ENCODE assay signal across 1 cellular context in genomic region chr17:41530062-41531048, GRCh38.
TF ChIP-seq lines count a peak whose summit lies in the region.

No MANE protein-coding gene starts in this region.

TF ChIP-seq in K562, 482 proteins besides CTCF, POLR2A, EP300 and RAD21 (continued from another document and continues in another):
- no peak for TF ChIP-seq RERE (CRISPR knock-in tag; IDR thresholded peaks at IDR 0.05; ENCODE audit: borderline replicate concordance)
- peak; percentile 91 for TF ChIP-seq CTBP1 (IDR thresholded peaks at IDR 0.05; ENCODE audit: borderline replicate concordance)
- TF ChIP-seq SLC30A9 (CRISPR knock-in tag; IDR thresholded peaks at IDR 0.05) = no peak
- TF ChIP-seq ZNF224 (CRISPR knock-in tag; IDR thresholded peaks at IDR 0.05) = no peak
- TF ChIP-seq ZNF668 (CRISPR knock-in tag; IDR thresholded peaks at IDR 0.05) = no peak
- TF ChIP-seq ZNF174 (CRISPR knock-in tag; IDR thresholded peaks at IDR 0.05) = no peak
- TF ChIP-seq BRCA1 (IDR thresholded peaks at IDR 0.05) = no peak
- TF ChIP-seq BRCA1 (CRISPR knock-in tag; IDR thresholded peaks at IDR 0.05) = no peak
- TF ChIP-seq ESRRB (CRISPR knock-in tag; IDR thresholded peaks at IDR 0.05; ENCODE audit: borderline replicate concordance) = no peak
- no peak for TF ChIP-seq ZKSCAN1 (IDR thresholded peaks at IDR 0.05; ENCODE audit: low read depth, low read length)
- no peak for TF ChIP-seq MXD1 (CRISPR knock-in tag; IDR thresholded peaks at IDR 0.05; ENCODE audit: borderline replicate concordance, poor library complexity, severe bottlenecking)
- TF ChIP-seq TSC22D4 (tag; IDR thresholded peaks at IDR 0.05) = no peak
- TF ChIP-seq NFYB (IDR thresholded peaks at IDR 0.05; ENCODE audit: extremely low read depth, insufficient read length) = peak; percentile 21
- peak; percentile 68 for TF ChIP-seq TBP (optimal IDR thresholded peaks at IDR 0.05; ENCODE audit: low read depth, low read length)
- 0 out of 2 replicates have a peak, but pooled peaks have one; percentile 30 for TF ChIP-seq ZNF354B (CRISPR knock-in tag; IDR thresholded peaks at IDR 0.05)
- TF ChIP-seq BDP1 (IDR thresholded peaks at IDR 0.05; ENCODE audit: insufficient read depth, insufficient read length) = no peak
- no peak for TF ChIP-seq NELFE (IDR thresholded peaks at IDR 0.05; ENCODE audit: insufficient read depth, insufficient read length)
- TF ChIP-seq CBX3 (IDR thresholded peaks at IDR 0.05; ENCODE audit: borderline replicate concordance in 1 of 2, low read length in 2 of 2) = no peak
- TF ChIP-seq CHD2 (IDR thresholded peaks at IDR 0.05; ENCODE audit: low read depth, low read length) = no peak
- peak; percentile 85 for TF ChIP-seq SOX6 (IDR thresholded peaks at IDR 0.05)
- no peak; the same call in 1 of the 2 replicates for TF ChIP-seq KLF16 (IDR thresholded peaks at IDR 0.05)
- TF ChIP-seq ZNF140 (CRISPR knock-in tag; IDR thresholded peaks at IDR 0.05) = no peak
- no peak for TF ChIP-seq ZNF384 (IDR thresholded peaks at IDR 0.05; ENCODE audit: low read depth, low read length)
- TF ChIP-seq ETS2 (tag; IDR thresholded peaks at IDR 0.05; ENCODE audit: borderline replicate concordance, poor library complexity, severe bottlenecking) = no peak
- TF ChIP-seq NUFIP1 (IDR thresholded peaks at IDR 0.05; ENCODE audit: partially characterized antibody) = no peak
- no peak for TF ChIP-seq ZNF398 (CRISPR knock-in tag; IDR thresholded peaks at IDR 0.05)
- peak; percentile 96 for TF ChIP-seq NEUROD1 (IDR thresholded peaks at IDR 0.05; ENCODE audit: borderline replicate concordance, low read depth, low read length, partially characterized antibody)
- no peak for TF ChIP-seq ZBTB43 (CRISPR knock-in tag; IDR thresholded peaks at IDR 0.05)
- TF ChIP-seq PHB2 (IDR thresholded peaks at IDR 0.05; ENCODE audit: low read depth) = no peak
- TF ChIP-seq PATZ1 (CRISPR knock-in tag; IDR thresholded peaks at IDR 0.05; ENCODE audit: borderline replicate concordance) = 0 out of 2 replicates have a peak, but pooled peaks have one; percentile 55
- no peak for TF ChIP-seq ZNF586 (CRISPR knock-in tag; conservative IDR thresholded peaks at IDR 0.05)
- TF ChIP-seq RREB1 (CRISPR knock-in tag; IDR thresholded peaks at IDR 0.05) = no peak; the same call in none of the 2 replicates
- no peak for TF ChIP-seq SMAD2 (IDR thresholded peaks at IDR 0.05; ENCODE audit: low read depth, low read length)
- peak; percentile 63; the same call in 1 of the 2 replicates for TF ChIP-seq BHLHE40 (IDR thresholded peaks at IDR 0.05; ENCODE audit: low read length)
- TF ChIP-seq ERF (CRISPR knock-in tag; IDR thresholded peaks at IDR 0.05) = no peak
- TF ChIP-seq ZNF780A (CRISPR knock-in tag; IDR thresholded peaks at IDR 0.05) = no peak
- TF ChIP-seq ZNF76 (CRISPR knock-in tag; IDR thresholded peaks at IDR 0.05; ENCODE audit: borderline replicate concordance) = 0 out of 2 replicates have a peak, but pooled peaks have one; percentile 63
- TF ChIP-seq THRB (CRISPR knock-in tag; conservative IDR thresholded peaks at IDR 0.05) = no peak
- peak; percentile 39 for TF ChIP-seq NFRKB (IDR thresholded peaks at IDR 0.05; ENCODE audit: low read depth)
- TF ChIP-seq ZNF277 (CRISPR knock-in tag; IDR thresholded peaks at IDR 0.05; ENCODE audit: borderline replicate concordance) = no peak
- TF ChIP-seq MTA1 (IDR thresholded peaks at IDR 0.05; ENCODE audit: borderline replicate concordance) = peak; percentile 73; the same call in 1 of the 2 replicates
- TF ChIP-seq SMC3 (conservative IDR thresholded peaks at IDR 0.05; ENCODE audit: insufficient read depth, low read depth, low read length) = no peak
- TF ChIP-seq HSF4 (CRISPR knock-in tag; IDR thresholded peaks at IDR 0.05; ENCODE audit: borderline replicate concordance) = no peak
- no peak for TF ChIP-seq PHB (CRISPR knock-in tag; IDR thresholded peaks at IDR 0.05)
- TF ChIP-seq E2F3 (CRISPR knock-in tag; IDR thresholded peaks at IDR 0.05) = peak; percentile 48; the same call in 1 of the 2 replicates
- peak; percentile 9; the same call in 1 of the 2 replicates for TF ChIP-seq ZNF311 (CRISPR knock-in tag; IDR thresholded peaks at IDR 0.05)
